In genomic region chr2:219944861-219945260, GRCh38 we compare ENCODE assay signal across 22 cellular contexts.
"Had no signal": no experiment of that assay in that cellular context is flagged by ENCODE, and none has a peak within 500 bp of the region (broad histone marks: within the 10 kb centered on the region; RNA-seq: fewer than 3 reads in every experiment).

No MANE protein-coding gene starts in this region.

- DNase-seq: islet precursor cell; left ventricle myocardium inferior; mesendoderm; naive thymus-derived CD8-positive, alpha-beta T cell; nephron progenitor cell; ovary; retina; right cardiac atrium; stimulated activated CD4-positive, alpha-beta T cell treated with anti-CD3 and anti-CD28 coated beads, Interleukin-1b, Interleukin-23, amount 100 ng/mL, for 48 hours; stimulated activated CD4-positive, alpha-beta T cell treated with anti-CD3 and anti-CD28 coated beads, Interleukin-2, amount 100 ng/mL, for 48 hours; stimulated activated CD4-positive, alpha-beta T cell treated with anti-CD3 and anti-CD28 coated beads, Interleukin-4, amount 100 ng/mL, for 4 hours; stimulated activated CD8-positive, alpha-beta memory T cell treated with anti-CD3 and anti-CD28 coated beads, Interleukin-4, amount 100 ng/mL, for 48 hours; stimulated activated naive CD4-positive, alpha-beta T cell treated with Interleukin-2 at 50 U/mL for 16 hours; stimulated activated naive CD8-positive, alpha-beta T cell treated with anti-CD3 and anti-CD28 coated beads, Interleukin-15, amount 100 ng/mL, for 72 hours; substantia nigra had no signal

- H3K27me3 ChIP-seq: hepatocyte, ovary, tibial nerve, vagina had no signal

- H3K79me2 ChIP-seq: hepatocyte had no signal

- H3K36me3 ChIP-seq: left ventricle myocardium inferior, ovary, tibial nerve, vagina had no signal

- H3K4me3 ChIP-seq: hepatocyte, left ventricle myocardium inferior, lung, ovary, smooth muscle cell, tibial nerve, vagina had no signal

- H3K4me2 ChIP-seq: hepatocyte, smooth muscle cell had no signal

- H3K4me1 ChIP-seq: left ventricle myocardium inferior, tibial nerve, vagina had no signal

- H3K9me3 ChIP-seq: left ventricle myocardium inferior, ovary, tibial nerve, vagina had no signal

- H3K27ac ChIP-seq: hepatocyte, left ventricle myocardium inferior, ovary, tibial nerve, vagina had no signal

- H2AFZ ChIP-seq: hepatocyte had no signal

- ATAC-seq: naive thymus-derived CD8-positive, alpha-beta T cell; right cardiac atrium; sciatic nerve; stimulated activated memory B cell treated with anti-CD40 and anti-IgM and Interleukin-4, amounts not matched to agents 10 μg/mL and 1 μg/mL and 100 μg/mL, for 72 hours; stimulated activated naive CD8-positive, alpha-beta T cell treated with anti-CD3 and anti-CD28 coated beads, Interleukin-15, amount 100 ng/mL, for 72 hours had no signal
